Comparison of ENCODE assay signal across 8 cellular contexts in the genomic region with DNA sequence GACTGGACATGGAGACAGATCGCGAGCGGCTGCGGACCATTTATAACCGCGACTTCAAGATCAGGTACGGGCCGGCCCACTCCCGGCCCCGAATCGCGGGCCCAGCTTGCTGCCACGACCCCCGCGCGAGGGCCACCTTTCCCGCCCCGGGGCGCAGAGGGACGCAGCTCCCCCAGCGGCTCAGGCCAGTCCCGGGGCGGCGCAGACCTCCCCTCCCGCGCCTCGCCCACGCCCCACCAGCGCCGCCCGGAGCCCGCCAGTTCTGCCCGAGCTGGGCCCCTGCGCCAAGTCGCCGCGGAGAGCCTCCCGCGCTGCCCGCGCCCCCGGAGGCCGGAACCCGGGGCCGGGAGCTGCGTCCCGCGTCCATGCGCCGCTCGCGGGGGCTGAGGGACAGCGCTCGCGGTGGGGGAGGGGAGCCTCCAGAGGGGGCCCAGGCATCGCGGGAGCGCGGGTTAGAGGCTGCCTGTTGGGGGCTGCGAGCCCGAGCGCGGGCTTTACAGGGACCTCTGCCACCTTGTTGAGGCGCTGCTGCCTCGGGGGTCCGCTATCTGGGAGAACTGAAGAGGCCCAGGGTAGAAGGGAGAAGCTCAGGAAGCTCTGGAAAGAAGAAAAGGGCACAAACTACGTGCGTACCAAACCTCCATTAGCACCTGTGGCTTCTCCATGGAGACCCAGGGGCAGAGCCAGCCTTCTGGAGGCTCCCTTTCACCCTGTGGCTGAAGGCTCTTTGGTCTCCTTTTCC. TPM values are rescaled to one million over a fixed set of nuclear protein-coding genes. Genes with fewer than 3 reads are reported as not detected.
DNase-seq lines count a peak whose midpoint lies in the region; ATAC-seq and TF ChIP-seq lines count a peak whose summit lies in the region.

No MANE protein-coding gene starts in this region.

- H3K4me1 ChIP-seq in GM23338 (ENCODE audit: insufficient read depth): peaks cover 48% of the 10 kb centered on the region

- H3K27ac ChIP-seq in GM23338 (ENCODE audit: low read depth): peak overlapping the region; percentile 90; the same call in 1 of the 2 replicates

- H3K27me3 ChIP-seq in GM23338 (ENCODE audit: insufficient read depth) (peaks cover 12% of the 10 kb centered on the region), MG63 (no peaks in the 10 kb centered on the region)

- TF ChIP-seq CTCF in GM23338 (conservative IDR thresholded peaks at IDR 0.05; ENCODE audit: low read depth in 2 of 2): no peak

- no peaks in the 10 kb centered on the region; the same call in 2 of the 3 replicates for H3K9me3 Mint-ChIP-seq in GM23338

- peaks cover 56% of the 10 kb centered on the region for H3K4me1 Mint-ChIP-seq in GM23338

- H3K36me3 ChIP-seq in GM23338 (ENCODE audit: insufficient read depth) (no peaks in the 10 kb centered on the region), MG63 (peaks cover 51% of the 10 kb centered on the region)

- no peaks in the 10 kb centered on the region for H3K9me2 ChIP-seq in GM23338 (ENCODE audit: insufficient read depth)

- peak overlapping the region; percentile 40 for H2AFZ ChIP-seq in GM23338

- no peaks in the 10 kb centered on the region for H3K9me3 ChIP-seq in MG63

- H3K36me3 Mint-ChIP-seq in GM23338 (ENCODE audit: low read depth): peaks cover 24% of the 10 kb centered on the region; the same call in 2 of the 3 replicates

- H3K27me3 Mint-ChIP-seq in GM23338 (ENCODE audit: insufficient read depth, low read depth, poor library complexity): peaks cover 18% of the 10 kb centered on the region

- peak overlapping the region; percentile 83 for H3K4me2 ChIP-seq in GM23338

- DNase-seq in GM23338 (ENCODE audit: low spot score): peak; percentile 82
- DNase-seq in MG63: peak; percentile 64
- DNase-seq in activated CD4-positive, alpha-beta T cell treated with anti-CD3 and anti-CD28 coated beads for 4 hours: peak; percentile 36 to 41
- DNase-seq in dermis blood vessel endothelial cell: peak; percentile 57
- DNase-seq in medulla oblongata (ENCODE audit: extremely low spot score): peak; percentile 50
- DNase-seq in stimulated activated CD8-positive, alpha-beta memory T cell treated with anti-CD3 and anti-CD28 coated beads, Interleukin-4, amount 100 ng/mL, for 48 hours: peak; percentile 64

- peaks cover 12% of the 10 kb centered on the region; the same call in 1 of the 2 replicates for H4K20me1 ChIP-seq in GM23338 (replicated peaks; ENCODE audit: insufficient read depth)

- peak; percentile 66 for ATAC-seq in GM23338
- ATAC-seq in GM18873 (IDR thresholded peaks at IDR 0.05; ENCODE audit: low FRiP score, unreplicated experiment): no peak

- peak overlapping the region; percentile 90 for H3K4me3 Mint-ChIP-seq in GM23338

- H3K79me2 ChIP-seq in GM23338 (replicated peaks; ENCODE audit: insufficient read depth): peaks cover 42% of the 10 kb centered on the region

- 0 out of 2 replicates have a peak overlapping the region, but pooled peaks have one; percentile 56 for H3K27ac Mint-ChIP-seq in GM23338

- H3K4me3 ChIP-seq in GM08714 (ENCODE audit: low read length): peak overlapping the region; percentile 76
- H3K4me3 ChIP-seq in GM23338: peak overlapping the region; percentile 71
- H3K4me3 ChIP-seq in MG63: peak overlapping the region; percentile 96

- 0 out of 2 replicates have a peak, but pooled peaks cover 4% of the 10 kb centered on the region for H3F3A ChIP-seq in GM23338 (replicated peaks; ENCODE audit: low read depth)

TF ChIP-seq in GM23338, 12 proteins besides CTCF, POLR2A, EP300 and RAD21:
- TF ChIP-seq CREB1 (CRISPR knock-in tag; IDR thresholded peaks at IDR 0.05; ENCODE audit: low read depth): peak; percentile 33; the same call in 1 of the 2 replicates
- TF ChIP-seq, protein P1, sequence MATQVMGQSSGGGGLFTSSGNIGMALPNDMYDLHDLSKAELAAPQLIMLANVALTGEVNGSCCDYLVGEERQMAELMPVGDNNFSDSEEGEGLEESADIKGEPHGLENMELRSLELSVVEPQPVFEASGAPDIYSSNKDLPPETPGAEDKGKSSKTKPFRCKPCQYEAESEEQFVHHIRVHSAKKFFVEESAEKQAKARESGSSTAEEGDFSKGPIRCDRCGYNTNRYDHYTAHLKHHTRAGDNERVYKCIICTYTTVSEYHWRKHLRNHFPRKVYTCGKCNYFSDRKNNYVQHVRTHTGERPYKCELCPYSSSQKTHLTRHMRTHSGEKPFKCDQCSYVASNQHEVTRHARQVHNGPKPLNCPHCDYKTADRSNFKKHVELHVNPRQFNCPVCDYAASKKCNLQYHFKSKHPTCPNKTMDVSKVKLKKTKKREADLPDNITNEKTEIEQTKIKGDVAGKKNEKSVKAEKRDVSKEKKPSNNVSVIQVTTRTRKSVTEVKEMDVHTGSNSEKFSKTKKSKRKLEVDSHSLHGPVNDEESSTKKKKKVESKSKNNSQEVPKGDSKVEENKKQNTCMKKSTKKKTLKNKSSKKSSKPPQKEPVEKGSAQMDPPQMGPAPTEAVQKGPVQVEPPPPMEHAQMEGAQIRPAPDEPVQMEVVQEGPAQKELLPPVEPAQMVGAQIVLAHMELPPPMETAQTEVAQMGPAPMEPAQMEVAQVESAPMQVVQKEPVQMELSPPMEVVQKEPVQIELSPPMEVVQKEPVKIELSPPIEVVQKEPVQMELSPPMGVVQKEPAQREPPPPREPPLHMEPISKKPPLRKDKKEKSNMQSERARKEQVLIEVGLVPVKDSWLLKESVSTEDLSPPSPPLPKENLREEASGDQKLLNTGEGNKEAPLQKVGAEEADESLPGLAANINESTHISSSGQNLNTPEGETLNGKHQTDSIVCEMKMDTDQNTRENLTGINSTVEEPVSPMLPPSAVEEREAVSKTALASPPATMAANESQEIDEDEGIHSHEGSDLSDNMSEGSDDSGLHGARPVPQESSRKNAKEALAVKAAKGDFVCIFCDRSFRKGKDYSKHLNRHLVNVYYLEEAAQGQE (IDR thresholded peaks at IDR 0.05; ENCODE audit: unreplicated experiment): no peak
- TF ChIP-seq ZNF331 (CRISPR knock-in tag; IDR thresholded peaks at IDR 0.05; ENCODE audit: low read depth): no peak

RNA-seq across cellular contexts. Expression of gene MOV10, which starts 0.7 kb away (rescaled TPM):
- total RNA-seq in GM23338 (2014; rRNA removed; shearing (Covaris generic)): 56.8 and 77.6 TPM in 2 replicates
- 52.4 and 53.6 TPM in 2 replicates for polyA plus RNA-seq in GM23338 (2016; fragmentation: Nextera tagmentation; extraction: Ambion mirVana)
- 25.6 and 39.7 TPM in 2 replicates for total RNA-seq in MG63 (2014; rRNA removed; shearing (Covaris generic); ENCODE audit: low replicate concordance)
- total RNA-seq in dermis blood vessel endothelial cell: 62.8 and 85.2 TPM in 2 replicates

RNA-seq across cellular contexts. Expression of gene RHOC, which starts 31.8 kb away (rescaled TPM):
- 51.3 and 65.4 TPM in 2 replicates for total RNA-seq in GM23338 (2014; rRNA removed; shearing (Covaris generic))
- polyA plus RNA-seq in GM23338 (2016; fragmentation: Nextera tagmentation; extraction: Ambion mirVana): 73.5 and 76.7 TPM in 2 replicates
- total RNA-seq in MG63 (2014; rRNA removed; shearing (Covaris generic); ENCODE audit: low replicate concordance): 568 and 693 TPM in 2 replicates
- 579 and 920 TPM in 2 replicates for total RNA-seq in dermis blood vessel endothelial cell

RNA-seq across cellular contexts. Expression of gene PPM1J, which starts 40.0 kb away (rescaled TPM):
- 12.7 and 22.4 TPM in 2 replicates for total RNA-seq in GM23338 (2014; rRNA removed; shearing (Covaris generic))
- 17.9 and 19.0 TPM in 2 replicates for polyA plus RNA-seq in GM23338 (2016; fragmentation: Nextera tagmentation; extraction: Ambion mirVana)
- 2.4 and 2.7 TPM in 2 replicates for total RNA-seq in MG63 (2014; rRNA removed; shearing (Covaris generic); ENCODE audit: low replicate concordance)
- total RNA-seq in dermis blood vessel endothelial cell: 0.68 and 0.74 TPM in 2 replicates

RNA-seq across cellular contexts. Expression of gene CAPZA1, which starts 55.5 kb away (rescaled TPM):
- total RNA-seq in GM23338 (2014; rRNA removed; shearing (Covaris generic)): 161 and 182 TPM in 2 replicates
- 120 and 147 TPM in 2 replicates for polyA plus RNA-seq in GM23338 (2016; fragmentation: Nextera tagmentation; extraction: Ambion mirVana)
- total RNA-seq in MG63 (2014; rRNA removed; shearing (Covaris generic); ENCODE audit: low replicate concordance): 362 and 392 TPM in 2 replicates
- 219 and 332 TPM in 2 replicates for total RNA-seq in dermis blood vessel endothelial cell

RNA-seq across cellular contexts. Expression of gene ST7L, which starts 56.2 kb away (rescaled TPM):
- 18.2 and 30.0 TPM in 2 replicates for total RNA-seq in GM23338 (2014; rRNA removed; shearing (Covaris generic))
- 20.6 and 21.0 TPM in 2 replicates for polyA plus RNA-seq in GM23338 (2016; fragmentation: Nextera tagmentation; extraction: Ambion mirVana)
- 13.8 and 16.7 TPM in 2 replicates for total RNA-seq in MG63 (2014; rRNA removed; shearing (Covaris generic); ENCODE audit: low replicate concordance)
- 11.4 and 18.4 TPM in 2 replicates for total RNA-seq in dermis blood vessel endothelial cell
